8 cellular contexts compared by ENCODE assay signal in the genomic region with DNA sequence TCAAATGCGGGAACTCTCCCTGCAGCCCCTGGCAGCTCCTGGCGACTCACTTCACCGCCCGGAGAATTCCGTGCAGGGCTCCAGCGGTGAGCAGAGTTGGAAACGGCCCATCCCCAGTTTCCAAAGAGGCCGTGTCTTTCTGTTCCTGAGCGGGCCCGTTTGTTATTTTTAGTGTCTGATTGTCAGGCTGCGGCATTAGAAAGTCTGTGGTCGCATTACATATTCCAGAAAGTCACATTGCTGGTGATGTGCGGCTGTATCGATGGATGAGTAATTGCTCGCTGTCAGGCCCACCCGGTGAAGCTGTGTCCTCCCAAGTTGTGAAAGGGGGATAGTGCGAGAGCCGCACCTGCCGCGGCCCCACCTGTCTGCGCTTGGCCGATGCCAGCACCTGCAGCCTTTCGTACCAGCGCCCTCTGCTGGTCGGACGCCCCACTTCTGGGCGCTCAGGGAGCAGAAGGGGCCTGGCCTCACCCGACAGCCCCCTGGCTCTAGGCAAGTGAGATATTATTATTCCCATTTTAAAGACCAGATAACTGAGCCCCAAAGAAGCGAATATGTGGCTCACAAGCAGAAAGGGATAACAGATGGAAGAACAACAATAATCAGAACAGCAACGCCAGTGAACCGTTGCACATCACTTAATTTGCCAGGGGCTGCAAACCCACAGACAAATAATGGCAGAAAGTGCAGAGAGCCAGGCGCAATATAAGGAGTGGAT.
A peak's percentile ranks its signal among the peaks of the same experiment; 100 is the strongest.
DNase-seq lines count a peak whose midpoint lies in the region; ATAC-seq, FAIRE-seq and TF ChIP-seq lines count a peak whose summit lies in the region.

No MANE protein-coding gene starts in this region.

- H3K9me3 ChIP-seq in Panc1 (ENCODE audit: control insufficient read depth, insufficient read depth, low read depth, low read length) (no peaks in the 10 kb centered on the region), pancreas (no peaks in the 10 kb centered on the region)

- H3K27me3 ChIP-seq in Panc1 (ENCODE audit: control insufficient read depth, insufficient read depth, low read length) = peaks cover 5% of the 10 kb centered on the region; the same call in 1 of the 2 replicates
- H3K27me3 ChIP-seq in pancreas = no peaks in the 10 kb centered on the region

- H3K27ac ChIP-seq in Panc1 (ENCODE audit: low read length) = no peak overlapping the region
- H3K27ac ChIP-seq in pancreas = no peak overlapping the region

- no peak for FAIRE-seq in pancreas (lab: Jason Lieb, UNC)

- 10 to 12% methylated on average over 32 of the region's 32 CpGs for WGBS in pancreas, 2 donors

- H3K4me1 ChIP-seq in Panc1 (ENCODE audit: control insufficient read depth, insufficient read depth, low read length) (no peaks in the 10 kb centered on the region), pancreas (peaks cover 0 to 6% (median 0%) of the 10 kb centered on the region in 3 donors)

- peaks cover 6% of the 10 kb centered on the region for H3K27me3 Mint-ChIP-seq in type B pancreatic cell

- CTCF ChIA-PET in Panc1 (lab: Charles Lee) = interaction anchor here (0.9 kb wide), 1 partner anchor 905 kb away, joined by 5 read pairs; no protein-coding TSS in a partner anchor

- ATAC-seq in HG03571 (IDR thresholded peaks at IDR 0.05; ENCODE audit: unreplicated experiment) = peak; percentile 72
- ATAC-seq in Panc1 = peak; percentile 85
- ATAC-seq in pancreas = peak; percentile 83 to 98 (median 96)

- POLR2A ChIA-PET in Panc1 (lab: Charles Lee) = no interaction called here

- H3K4me1 Mint-ChIP-seq in type B pancreatic cell (ENCODE audit: unreplicated experiment) = peaks cover 35% of the 10 kb centered on the region

- in situ Hi-C loops in Panc1 (cut with HindIII; ENCODE audit: low pct_unique_long_range_greater_than_20kb, low sequenced_read_pairs) = no loop called here

- H3K4me3 Mint-ChIP-seq in type B pancreatic cell = peak overlapping the region; percentile 74

- H3K36me3 ChIP-seq in Panc1 (ENCODE audit: control insufficient read depth, insufficient read depth, low read length) = no peaks in the 10 kb centered on the region
- H3K36me3 ChIP-seq in pancreas = no peaks in the 10 kb centered on the region

- peak overlapping the region; percentile 90 for H3K27ac Mint-ChIP-seq in type B pancreatic cell

- TF ChIP-seq CTCF in Panc1 (IDR thresholded peaks at IDR 0.05) (peak; percentile 96), pancreas (IDR thresholded peaks at IDR 0.05) (peak; percentile 79 to 89 (median 84)), type B pancreatic cell (conservative IDR thresholded peaks at IDR 0.05) (peak; percentile 93)

- peaks cover 11% of the 10 kb centered on the region for H3K36me3 Mint-ChIP-seq in type B pancreatic cell

- H3K4me3 ChIP-seq in Panc1 (ENCODE audit: low read depth in 2 of 2, low read length in 2 of 2) (no peak overlapping the region), pancreas (peak overlapping the region in 2 of 4 donors; percentile 16 to 27)

- peaks cover 10% of the 10 kb centered on the region for H3K9me3 Mint-ChIP-seq in type B pancreatic cell

- peak; percentile 52 to 71 for DNase-seq in NCI-H2081 (lab: John Stamatoyannopoulos, UW)
- DNase-seq in NCI-H2081 treated with DMSO at 0.1 percent for 48 hours (lab: John Stamatoyannopoulos, UW) = no peak
- peak; percentile 17 for DNase-seq in Panc1 (ENCODE audit: low read depth, low spot score)
- peak; percentile 68 for DNase-seq in activated effector memory CD4-positive, alpha-beta T cell treated with Interleukin-2 at 50 U/mL for 16 hours
- peak; percentile 11 for DNase-seq in globus pallidus (ENCODE audit: low spot score)
- DNase-seq in pancreas = peak; percentile 42 to 97 (median 75)
- peak; percentile 85 for DNase-seq in type B pancreatic cell (ENCODE audit: extremely low spot score, unreplicated experiment)

- intact Hi-C loops in Panc1 (cut with micrococcal nuclease; ENCODE audit: unreplicated experiment) (loop anchor here (5.0 kb wide), 1 partner anchor 905 kb away; no protein-coding TSS in a partner anchor), pancreas (cut with DNase I) (no loop called here)

- BruUV-seq in Panc1 (replicated peaks; lab: Mats Ljungman, UMichigan) = no TSS peak
